8 cellular contexts compared by ENCODE assay signal in the genomic region with DNA sequence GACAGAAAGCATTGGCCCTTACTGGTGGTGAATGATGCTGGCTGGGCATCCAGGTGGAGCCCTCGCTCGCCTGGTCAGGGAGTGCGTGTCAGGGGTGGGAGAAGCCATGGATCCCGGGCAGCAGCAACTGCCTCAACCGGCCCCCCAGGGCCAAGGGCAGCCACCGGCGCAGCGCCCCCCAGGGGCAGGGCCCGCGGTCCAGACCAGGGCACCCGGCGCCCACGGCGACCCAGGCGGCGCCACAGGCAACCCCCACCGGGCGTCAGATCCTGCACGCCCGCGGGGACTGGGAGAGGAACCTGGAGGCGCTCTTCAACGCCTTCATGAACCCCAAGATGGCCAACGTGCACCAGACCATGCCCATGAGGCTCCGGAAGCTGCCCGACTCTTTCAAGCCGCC.
"Had no signal": no experiment of that assay in that cellular context is flagged by ENCODE, and none has a peak within 500 bp of the region (broad histone marks: within the 10 kb centered on the region; RNA-seq: fewer than 3 reads in every experiment).

No MANE protein-coding gene starts in this region.

- H3K4me2 ChIP-seq: GM23338 had no signal

- H3K4me1 Mint-ChIP-seq: GM23338, H9 had no signal

- DNase-seq: H9, HCEC 1CT, IMR-90, KG1 had no signal

- FAIRE-seq: H1, H54, HTR-8/SVneo had no signal

- H3K27ac Mint-ChIP-seq: GM23338, H9 had no signal

- H2AFZ ChIP-seq: GM23338 had no signal

- H3K4me3 Mint-ChIP-seq: GM23338, H9 had no signal

- H3K4me3 ChIP-seq: GM23338 had no signal
